ENCODE assay signal across 1 cellular context in genomic region chr17:48023408-48024148, GRCh38.
TF ChIP-seq lines count a peak whose summit lies in the region.

No MANE protein-coding gene starts in this region.

TF ChIP-seq in IMR-90, 13 proteins besides CTCF, POLR2A, EP300 and RAD21:
- no peak for TF ChIP-seq CEBPB (IDR thresholded peaks at IDR 0.05; ENCODE audit: low read depth, low read length)
- TF ChIP-seq MXI1 (IDR thresholded peaks at IDR 0.05; ENCODE audit: borderline replicate concordance, low read depth, low read length): peak; percentile 87
- TF ChIP-seq USF2 (IDR thresholded peaks at IDR 0.05; ENCODE audit: low read depth, low read length): peak; percentile 38
